In genomic region chr12:74722709-74723108, GRCh38 we compare ENCODE assay signal across 1 cellular context.
TF ChIP-seq lines count a peak whose summit lies in the region.

No MANE protein-coding gene starts in this region.

TF ChIP-seq in GM23338, 12 proteins besides CTCF, POLR2A, EP300 and RAD21 (continued from another document):
- TF ChIP-seq, protein P1, sequence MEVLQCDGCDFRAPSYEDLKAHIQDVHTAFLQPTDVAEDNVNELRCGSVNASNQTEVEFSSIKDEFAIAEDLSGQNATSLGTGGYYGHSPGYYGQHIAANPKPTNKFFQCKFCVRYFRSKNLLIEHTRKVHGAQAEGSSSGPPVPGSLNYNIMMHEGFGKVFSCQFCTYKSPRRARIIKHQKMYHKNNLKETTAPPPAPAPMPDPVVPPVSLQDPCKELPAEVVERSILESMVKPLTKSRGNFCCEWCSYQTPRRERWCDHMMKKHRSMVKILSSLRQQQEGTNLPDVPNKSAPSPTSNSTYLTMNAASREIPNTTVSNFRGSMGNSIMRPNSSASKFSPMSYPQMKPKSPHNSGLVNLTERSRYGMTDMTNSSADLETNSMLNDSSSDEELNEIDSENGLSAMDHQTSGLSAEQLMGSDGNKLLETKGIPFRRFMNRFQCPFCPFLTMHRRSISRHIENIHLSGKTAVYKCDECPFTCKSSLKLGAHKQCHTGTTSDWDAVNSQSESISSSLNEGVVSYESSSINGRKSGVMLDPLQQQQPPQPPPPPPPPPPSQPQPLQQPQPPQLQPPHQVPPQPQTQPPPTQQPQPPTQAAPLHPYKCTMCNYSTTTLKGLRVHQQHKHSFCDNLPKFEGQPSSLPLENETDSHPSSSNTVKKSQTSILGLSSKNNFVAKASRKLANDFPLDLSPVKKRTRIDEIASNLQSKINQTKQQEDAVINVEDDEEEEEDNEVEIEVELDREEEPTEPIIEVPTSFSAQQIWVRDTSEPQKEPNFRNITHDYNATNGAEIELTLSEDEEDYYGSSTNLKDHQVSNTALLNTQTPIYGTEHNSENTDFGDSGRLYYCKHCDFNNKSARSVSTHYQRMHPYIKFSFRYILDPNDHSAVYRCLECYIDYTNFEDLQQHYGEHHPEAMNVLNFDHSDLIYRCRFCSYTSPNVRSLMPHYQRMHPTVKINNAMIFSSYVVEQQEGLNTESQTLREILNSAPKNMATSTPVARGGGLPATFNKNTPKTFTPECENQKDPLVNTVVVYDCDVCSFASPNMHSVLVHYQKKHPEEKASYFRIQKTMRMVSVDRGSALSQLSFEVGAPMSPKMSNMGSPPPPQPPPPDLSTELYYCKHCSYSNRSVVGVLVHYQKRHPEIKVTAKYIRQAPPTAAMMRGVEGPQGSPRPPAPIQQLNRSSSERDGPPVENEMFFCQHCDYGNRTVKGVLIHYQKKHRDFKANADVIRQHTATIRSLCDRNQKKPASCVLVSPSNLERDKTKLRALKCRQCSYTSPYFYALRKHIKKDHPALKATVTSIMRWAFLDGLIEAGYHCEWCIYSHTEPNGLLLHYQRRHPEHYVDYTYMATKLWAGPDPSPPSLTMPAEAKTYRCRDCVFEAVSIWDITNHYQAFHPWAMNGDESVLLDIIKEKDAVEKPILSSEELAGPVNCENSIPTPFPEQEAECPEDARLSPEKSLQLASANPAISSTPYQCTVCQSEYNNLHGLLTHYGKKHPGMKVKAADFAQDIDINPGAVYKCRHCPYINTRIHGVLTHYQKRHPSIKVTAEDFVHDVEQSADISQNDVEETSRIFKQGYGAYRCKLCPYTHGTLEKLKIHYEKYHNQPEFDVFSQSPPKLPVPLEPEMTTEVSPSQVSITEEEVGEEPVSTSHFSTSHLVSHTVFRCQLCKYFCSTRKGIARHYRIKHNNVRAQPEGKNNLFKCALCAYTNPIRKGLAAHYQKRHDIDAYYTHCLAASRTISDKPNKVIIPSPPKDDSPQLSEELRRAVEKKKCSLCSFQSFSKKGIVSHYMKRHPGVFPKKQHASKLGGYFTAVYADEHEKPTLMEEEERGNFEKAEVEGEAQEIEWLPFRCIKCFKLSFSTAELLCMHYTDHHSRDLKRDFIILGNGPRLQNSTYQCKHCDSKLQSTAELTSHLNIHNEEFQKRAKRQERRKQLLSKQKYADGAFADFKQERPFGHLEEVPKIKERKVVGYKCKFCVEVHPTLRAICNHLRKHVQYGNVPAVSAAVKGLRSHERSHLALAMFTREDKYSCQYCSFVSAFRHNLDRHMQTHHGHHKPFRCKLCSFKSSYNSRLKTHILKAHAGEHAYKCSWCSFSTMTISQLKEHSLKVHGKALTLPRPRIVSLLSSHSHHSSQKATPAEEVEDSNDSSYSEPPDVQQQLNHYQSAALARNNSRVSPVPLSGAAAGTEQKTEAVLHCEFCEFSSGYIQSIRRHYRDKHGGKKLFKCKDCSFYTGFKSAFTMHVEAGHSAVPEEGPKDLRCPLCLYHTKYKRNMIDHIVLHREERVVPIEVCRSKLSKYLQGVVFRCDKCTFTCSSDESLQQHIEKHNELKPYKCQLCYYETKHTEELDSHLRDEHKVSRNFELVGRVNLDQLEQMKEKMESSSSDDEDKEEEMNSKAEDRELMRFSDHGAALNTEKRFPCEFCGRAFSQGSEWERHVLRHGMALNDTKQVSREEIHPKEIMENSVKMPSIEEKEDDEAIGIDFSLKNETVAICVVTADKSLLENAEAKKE (CRISPR knock-in tag; IDR thresholded peaks at IDR 0.05) = no peak
- TF ChIP-seq REST (IDR thresholded peaks at IDR 0.05; ENCODE audit: unreplicated experiment) (no peak), EZH2 (IDR thresholded peaks at IDR 0.05; ENCODE audit: low read depth, unreplicated experiment) (no peak), JUNB (IDR thresholded peaks at IDR 0.05; ENCODE audit: unreplicated experiment) (no peak)
